In genomic region chr4:88744609-88745008, GRCh38 we compare ENCODE assay signal across 7 cellular contexts.
"Had no signal": no experiment of that assay in that cellular context is flagged by ENCODE, and none has a peak within 500 bp of the region (broad histone marks: within the 10 kb centered on the region; RNA-seq: fewer than 3 reads in every experiment).

No MANE protein-coding gene starts in this region.

- H3K27me3 ChIP-seq: adrenal gland, dorsolateral prefrontal cortex had no signal

- H3K4me3 ChIP-seq: adrenal gland, dorsolateral prefrontal cortex, skin epidermis had no signal

- ATAC-seq: activated CD4-positive, CD25-positive, alpha-beta regulatory T cell treated with anti-CD3 and anti-CD28 coated beads, Interleukin-2, amount 50 U/mL, for 24 hours; esophagus mucosa had no signal

- H3K9me3 ChIP-seq: adrenal gland had no signal

- DNase-seq: activated naive CD4-positive, alpha-beta T cell treated with anti-CD3 and anti-CD28 coated beads, Interleukin-2, amount 10 ng/mL, durations not matched to agents 7 days and 5 days; adrenal gland; dorsolateral prefrontal cortex; nephron progenitor cell had no signal
